Comparison of ENCODE assay signal across 17 cellular contexts in the genomic region with DNA sequence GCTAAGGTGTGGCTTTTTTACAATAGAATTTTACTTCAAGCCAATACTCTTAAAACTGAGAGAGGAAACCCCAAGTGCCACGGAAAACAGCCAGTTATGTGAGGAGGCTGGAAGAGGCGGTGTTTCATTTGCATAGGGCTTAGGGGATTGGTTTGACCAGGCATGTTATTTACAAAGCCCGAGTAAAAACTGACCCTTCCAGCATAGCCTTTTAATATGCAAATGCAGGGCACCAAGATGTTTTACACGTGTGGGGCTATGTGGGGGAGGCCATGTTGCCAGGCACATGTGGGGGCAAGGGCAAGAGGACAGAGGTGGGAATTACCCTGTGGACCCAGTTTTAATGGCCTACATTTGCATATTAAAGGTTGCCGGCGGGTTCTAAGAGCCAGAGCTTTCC. TPM values are rescaled to one million over a fixed set of nuclear protein-coding genes. Genes with fewer than 3 reads are reported as not detected.
A peak's percentile ranks its signal among the peaks of the same experiment; 100 is the strongest.
DNase-seq lines count a peak whose midpoint lies in the region; ATAC-seq and TF ChIP-seq lines count a peak whose summit lies in the region.
"Had no signal": no experiment of that assay in that cellular context is flagged by ENCODE, and none has a peak within 500 bp of the region (broad histone marks: within the 10 kb centered on the region; RNA-seq: fewer than 3 reads in every experiment).

No MANE protein-coding gene starts in this region.

- H3K36me3 Mint-ChIP-seq in endothelial cell (ENCODE audit: low read depth, unreplicated experiment) = no peaks in the 10 kb centered on the region
- H3K36me3 Mint-ChIP-seq in activated T-helper 2 cell treated with anti-CD3 and anti-CD28 coated beads, Interferon-gamma antibody, Interleukin-2, Interleukin-4, amounts not matched to agents 10 μg/mL and 5 μg/mL and 100 μg/mL, durations not matched to agents 14 hours and 24 hours and 36 hours (ENCODE audit: low read depth) = no peaks in the 10 kb centered on the region
- H3K36me3 Mint-ChIP-seq: memory B cell, T-cell had no signal

- H4K20me1 ChIP-seq in MM.1S (ENCODE audit: insufficient read depth, low read length) = no peaks in the 10 kb centered on the region

- DNase-seq in ELF-1 (ENCODE audit: low read depth, low spot score) = peak; percentile 90
- DNase-seq in MM.1S = no peak
- DNase-seq in endothelial cell (ENCODE audit: low spot score) = no peak
- DNase-seq in myocyte (ENCODE audit: low read depth) = peak; percentile 36
- no peak for DNase-seq in AG08396 (ENCODE audit: low spot score)
- no peak for DNase-seq in activated T-helper 2 cell treated with anti-CD3 and anti-CD28 coated beads, Interferon-gamma antibody, Interleukin-2, Interleukin-4, amounts not matched to agents 10 μg/mL and 5 μg/mL and 100 μg/mL, durations not matched to agents 14 hours and 24 hours and 36 hours (ENCODE audit: low spot score)
- no peak for DNase-seq in left lobe of liver (ENCODE audit: low spot score)
- DNase-seq: DMS153, NCI-H1105, NCI-H345, occipital lobe, T-cell had no signal

- H3K27ac Mint-ChIP-seq in endothelial cell (ENCODE audit: unreplicated experiment) = peak overlapping the region; percentile 72
- H3K27ac Mint-ChIP-seq in activated T-helper 2 cell treated with anti-CD3 and anti-CD28 coated beads, Interferon-gamma antibody, Interleukin-2, Interleukin-4, amounts not matched to agents 10 μg/mL and 5 μg/mL and 100 μg/mL, durations not matched to agents 14 hours and 24 hours and 36 hours = no peak overlapping the region
- H3K27ac Mint-ChIP-seq: activated naive CD8-positive, alpha-beta T cell; memory B cell; T-cell had no signal

- peaks cover 3% of the 10 kb centered on the region for H3K4me1 Mint-ChIP-seq in endothelial cell (ENCODE audit: unreplicated experiment)
- peaks cover 5% of the 10 kb centered on the region for H3K4me1 Mint-ChIP-seq in activated T-helper 2 cell treated with anti-CD3 and anti-CD28 coated beads, Interferon-gamma antibody, Interleukin-2, Interleukin-4, amounts not matched to agents 10 μg/mL and 5 μg/mL and 100 μg/mL, durations not matched to agents 14 hours and 24 hours and 36 hours (ENCODE audit: low read depth)
- H3K4me1 Mint-ChIP-seq: central memory CD8-positive, alpha-beta T cell; memory B cell; T-cell had no signal

- H3K9ac ChIP-seq in MM.1S (ENCODE audit: low read length) = no peak overlapping the region

- peaks cover 3% of the 10 kb centered on the region; the same call in 1 of the 2 replicates for H3F3A ChIP-seq in MM.1S (ENCODE audit: insufficient read depth, low read length)

- intact Hi-C loops in activated T-helper 2 cell treated with anti-CD3 and anti-CD28 coated beads, Interferon-gamma antibody, Interleukin-2, Interleukin-4, amounts not matched to agents 10 μg/mL and 5 μg/mL and 100 μg/mL, durations not matched to agents 14 hours and 24 hours and 36 hours (cut with micrococcal nuclease) = no loop called here

- H3K27me3 ChIP-seq in MM.1S (replicated peaks; ENCODE audit: insufficient read depth, low read length) = no peaks in the 10 kb centered on the region

- peaks cover 8% of the 10 kb centered on the region; the same call in 1 of the 2 replicates for H3K4me1 ChIP-seq in MM.1S (ENCODE audit: low read length)

- H3K27me3 Mint-ChIP-seq in endothelial cell (ENCODE audit: unreplicated experiment) = peaks cover 2% of the 10 kb centered on the region
- H3K27me3 Mint-ChIP-seq in activated T-helper 2 cell treated with anti-CD3 and anti-CD28 coated beads, Interferon-gamma antibody, Interleukin-2, Interleukin-4, amounts not matched to agents 10 μg/mL and 5 μg/mL and 100 μg/mL, durations not matched to agents 14 hours and 24 hours and 36 hours (ENCODE audit: low read depth) = peaks cover 4% of the 10 kb centered on the region

- no peak for ATAC-seq in HG03196 (IDR thresholded peaks at IDR 0.05; ENCODE audit: unreplicated experiment)
- ATAC-seq in left lobe of liver = no peak
- ATAC-seq: T-cell had no signal

- no peaks in the 10 kb centered on the region for H3K79me2 ChIP-seq in MM.1S (ENCODE audit: low read length)

- TF ChIP-seq CTCF in MM.1S (IDR thresholded peaks at IDR 0.05; ENCODE audit: low read length) (no peak), endothelial cell (IDR thresholded peaks at IDR 0.05; ENCODE audit: unreplicated experiment) (no peak)

- H2AFZ ChIP-seq in MM.1S (ENCODE audit: low read length) = peak overlapping the region; percentile 84

- peak overlapping the region; percentile 34; the same call in 1 of the 2 replicates for H3K27ac ChIP-seq in MM.1S (ENCODE audit: low read length)
- H3K27ac ChIP-seq: thoracic aorta had no signal

- H3K4me2 ChIP-seq in MM.1S (ENCODE audit: low read depth, low read length) = peak overlapping the region; percentile 38

- H3K36me3 ChIP-seq in MM.1S (replicated peaks; ENCODE audit: insufficient read depth, low read length) = no peaks in the 10 kb centered on the region
- H3K36me3 ChIP-seq: thoracic aorta had no signal

- no peak overlapping the region for H3K4me3 ChIP-seq in MM.1S (ENCODE audit: low read length)
- H3K4me3 ChIP-seq: thoracic aorta had no signal

- H3K9me3 Mint-ChIP-seq in endothelial cell (ENCODE audit: unreplicated experiment) = no peaks in the 10 kb centered on the region
- no peaks in the 10 kb centered on the region for H3K9me3 Mint-ChIP-seq in activated T-helper 2 cell treated with anti-CD3 and anti-CD28 coated beads, Interferon-gamma antibody, Interleukin-2, Interleukin-4, amounts not matched to agents 10 μg/mL and 5 μg/mL and 100 μg/mL, durations not matched to agents 14 hours and 24 hours and 36 hours
- H3K9me3 Mint-ChIP-seq: central memory CD8-positive, alpha-beta T cell; memory B cell; T-cell had no signal

- H3K9me2 ChIP-seq in MM.1S (replicated peaks; ENCODE audit: insufficient read depth, low read length) = no peaks in the 10 kb centered on the region

- no peak overlapping the region for H3K4me3 Mint-ChIP-seq in endothelial cell (ENCODE audit: unreplicated experiment)
- no peak overlapping the region for H3K4me3 Mint-ChIP-seq in activated T-helper 2 cell treated with anti-CD3 and anti-CD28 coated beads, Interferon-gamma antibody, Interleukin-2, Interleukin-4, amounts not matched to agents 10 μg/mL and 5 μg/mL and 100 μg/mL, durations not matched to agents 14 hours and 24 hours and 36 hours (ENCODE audit: low read depth)
- H3K4me3 Mint-ChIP-seq: activated naive CD8-positive, alpha-beta T cell; central memory CD8-positive, alpha-beta T cell; memory B cell; T-cell had no signal

- no peaks in the 10 kb centered on the region for H3K9me3 ChIP-seq in MM.1S (replicated peaks; ENCODE audit: insufficient read depth, low read length)
- H3K9me3 ChIP-seq: thoracic aorta had no signal

RNA-seq across cellular contexts. Expression of a gene that starts 11.5 kb away (rescaled TPM):
- total RNA-seq in endothelial cell (ENCODE audit: unreplicated experiment) (113 TPM), myocyte (97.2 and 113 TPM in 2 replicates), left lobe of liver (46.4 TPM)
- polyA plus RNA-seq in myocyte (2012) = 81.5 TPM
- total RNA-seq in activated T-helper 2 cell treated with anti-CD3 and anti-CD28 coated beads, Interferon-gamma antibody, Interleukin-2, Interleukin-4, amounts not matched to agents 10 μg/mL and 5 μg/mL and 100 μg/mL, durations not matched to agents 14 hours and 24 hours and 36 hours = 119 and 124 TPM in 2 replicates

RNA-seq across cellular contexts. Expression of a gene that starts 15.7 kb away (rescaled TPM):
- total RNA-seq in endothelial cell (ENCODE audit: unreplicated experiment) (40.4 TPM), myocyte (60.8 and 63.2 TPM in 2 replicates), left lobe of liver (18.8 TPM)
- polyA plus RNA-seq in myocyte (2012) = 20.6 TPM
- total RNA-seq in activated T-helper 2 cell treated with anti-CD3 and anti-CD28 coated beads, Interferon-gamma antibody, Interleukin-2, Interleukin-4, amounts not matched to agents 10 μg/mL and 5 μg/mL and 100 μg/mL, durations not matched to agents 14 hours and 24 hours and 36 hours = 206 and 211 TPM in 2 replicates

Comparison
In these comparisons a context has a peak if more than half of its experiments do, and no peak if none do; other contexts are left out.
1. DNase-seq: peak in ELF-1 (single experiment) and myocyte (single experiment); none in MM.1S (single experiment), endothelial cell (single experiment), AG08396 (single experiment), activated T-helper 2 cell treated with anti-CD3 and anti-CD28 coated beads, Interferon-gamma antibody, Interleukin-2, Interleukin-4, amounts not matched to agents 10 μg/mL and 5 μg/mL and 100 μg/mL, durations not matched to agents 14 hours and 24 hours and 36 hours (single experiment) and left lobe of liver (single experiment).